In genomic region chr22:17171016-17171312, GRCh38 we compare ENCODE assay signal across 8 cellular contexts. TPM values are rescaled to one million over a fixed set of nuclear protein-coding genes. Genes with fewer than 3 reads are reported as not detected.
DNase-seq lines count a peak whose midpoint lies in the region; ATAC-seq and TF ChIP-seq lines count a peak whose summit lies in the region.

No MANE protein-coding gene starts in this region.

- no peaks in the 10 kb centered on the region for H3K79me1 ChIP-seq in IMR-90 (ENCODE audit: low read depth in 1 of 2, low read length in 2 of 2)

- H3K27ac ChIP-seq in AG04450 (ENCODE audit: low read depth, low read length) (peak overlapping the region; percentile 81), IMR-90 (ENCODE audit: insufficient read depth, low read length) (peak overlapping the region; percentile 83)

- dilution Hi-C loops in IMR-90 (cut with HindIII; ENCODE audit: low sequenced_read_pairs, unreplicated experiment): no loop called here

- in situ Hi-C loops in IMR-90 (cut with MboI; ENCODE audit: low sequenced_read_pairs): loop anchor here (10.0 kb wide), 1 partner anchor 96 kb away; no protein-coding TSS in a partner anchor

- H3K9me3 ChIP-seq in AG04450 (ENCODE audit: control insufficient read depth, insufficient read depth, low read length) (no peaks in the 10 kb centered on the region; the same call in 1 of the 2 replicates), IMR-90 (ENCODE audit: control insufficient read depth, insufficient read depth, low read length) (no peaks in the 10 kb centered on the region), mucosa of descending colon (no peaks in the 10 kb centered on the region)

- no peaks in the 10 kb centered on the region; the same call in 1 of the 2 replicates for H3K9me1 ChIP-seq in IMR-90 (ENCODE audit: insufficient read depth, low read length)

- H4K91ac ChIP-seq in IMR-90 (ENCODE audit: insufficient read depth, low read depth, low read length): no peak overlapping the region

- no peak for DNase-seq in AG04450 (ENCODE audit: low read depth, low spot score)
- no peak for DNase-seq in IMR-90
- no peak for DNase-seq in cardiac fibroblast (ENCODE audit: low read depth in 2 of 2)
- DNase-seq in mucosa of descending colon: no peak
- DNase-seq in iPS-NIHi11 (ENCODE audit: low spot score): no peak
- no peak for DNase-seq in cerebellar cortex (ENCODE audit: low spot score)
- no peak for DNase-seq in SW480 (ENCODE audit: low spot score)

- H4K20me1 ChIP-seq in IMR-90 (ENCODE audit: insufficient read depth, low read length): no peaks in the 10 kb centered on the region

- H2AFZ ChIP-seq in IMR-90 (replicated peaks; ENCODE audit: low read length, poor library complexity): peak overlapping the region; percentile 100

- no TSS peak for BruUV-seq in IMR-90 (replicated peaks; lab: Mats Ljungman, UMichigan)

- no peak overlapping the region for H2AK5ac ChIP-seq in IMR-90 (ENCODE audit: low read depth, low read length)

- H2BK15ac ChIP-seq in IMR-90 (ENCODE audit: low read depth, low read length): no peak overlapping the region

- CTCF ChIA-PET in AG04450 (lab: Charles Lee): interaction anchor here (0.6 to 8.2 kb wide), 42 partner anchors 11 to 430 kb away, joined by 3 to 228 read pairs (median 10); partner anchors contain the start of genes HDHD5 and IL17RA
- CTCF ChIA-PET in IMR-90 (lab: Yijun Ruan, JAX): interaction anchor here (0.6 to 2.6 kb wide), 17 partner anchors 9 to 387 kb away, joined by 3 to 24 read pairs (median 6); partner anchors contain the start of gene HDHD5

- H2BK20ac ChIP-seq in IMR-90 (ENCODE audit: low read depth, low read length): no peak overlapping the region

- H4K8ac ChIP-seq in IMR-90 (ENCODE audit: low read depth in 2 of 2, low read length in 2 of 2): peak overlapping the region; percentile 49 to 67; a peak in 3 of 4 replicates

- ATAC-seq in IMR-90 (ENCODE audit: low read depth) (no peak), mucosa of descending colon (peak; percentile 80), HG03045 (IDR thresholded peaks at IDR 0.05; ENCODE audit: unreplicated experiment) (no peak)

- POLR2A ChIA-PET in AG04450 (lab: Yijun Ruan, JAX) (interaction anchor here (0.6 to 1.4 kb wide), 2 partner anchors 329 to 331 kb away, joined by 3 to 7 read pairs; no protein-coding TSS in a partner anchor), IMR-90 (lab: Charles Lee; ENCODE audit: unreplicated experiment) (no interaction called here)

- H3K23ac ChIP-seq in IMR-90 (ENCODE audit: low read depth, low read length): no peak overlapping the region

- H2BK120ac ChIP-seq in IMR-90 (ENCODE audit: low read depth, low read length): no peak overlapping the region

- no peak for TF ChIP-seq POLR2A in IMR-90 (IDR thresholded peaks at IDR 0.05; ENCODE audit: low read depth, low read length)

- TF ChIP-seq CTCF in AG04450 (IDR thresholded peaks at IDR 0.05; ENCODE audit: low read depth, low read length) (no peak), IMR-90 (conservative IDR thresholded peaks at IDR 0.05; ENCODE audit: low read depth, low read length) (peak; percentile 20; the same call in 1 of the 2 replicates), cardiac fibroblast (IDR thresholded peaks at IDR 0.05; ENCODE audit: low read depth, low read length) (peak; percentile 44), mucosa of descending colon (IDR thresholded peaks at IDR 0.05) (no peak)

- H3K4ac ChIP-seq in IMR-90 (ENCODE audit: low read depth, low read length): peak overlapping the region; percentile 95; the same call in 1 of the 2 replicates

- WGBS in IMR-90 (ENCODE audit: extremely low coverage in 2 of 2, insufficient read length in 1 of 2), 2 experiments: no CpG with 5 or more reads among the region's 6 CpGs

- H3K56ac ChIP-seq in IMR-90 (ENCODE audit: extremely low read depth, insufficient read depth, low read length): peak overlapping the region; percentile 75; the same call in 1 of the 2 replicates

- H3K27me3 ChIP-seq in AG04450 (ENCODE audit: control insufficient read depth, insufficient read depth, low read length) (no peaks in the 10 kb centered on the region), IMR-90 (ENCODE audit: control insufficient read depth, insufficient read depth, low read length) (peaks cover 2% of the 10 kb centered on the region; the same call in 1 of the 2 replicates)

- peak overlapping the region; percentile 79 for H3K4me2 ChIP-seq in IMR-90 (ENCODE audit: low read depth, low read length)

- no peak; the same call in 1 of the 2 replicates for TF ChIP-seq RAD21 in IMR-90 (IDR thresholded peaks at IDR 0.05; ENCODE audit: low read length)

- no peak overlapping the region for H3K18ac ChIP-seq in IMR-90 (ENCODE audit: low read depth, low read length)

- no peak overlapping the region for H2AK9ac ChIP-seq in IMR-90 (replicated peaks; ENCODE audit: low read depth, low read length, poor library complexity)

- H3K4me3 ChIP-seq in AG04450 (ENCODE audit: low read depth, low read length) (peak overlapping the region; percentile 72), IMR-90 (ENCODE audit: insufficient read depth, low read depth, low read length) (peak overlapping the region; percentile 74), cardiac fibroblast (replicated peaks in 1 of 2; ENCODE audit: low read depth in 2 of 2, low read length in 2 of 2) (peak overlapping the region; percentile 62 to 63), mucosa of descending colon (peak overlapping the region; percentile 51)

- intact Hi-C loops in IMR-90 (cut with micrococcal nuclease): loop anchor here (1.0 kb wide), 3 partner anchors 12 to 330 kb away; partner anchors contain the start of gene HDHD5
- intact Hi-C loops in mucosa of descending colon (cut with DNase I, micrococcal nuclease): no loop called here

- H2BK5ac ChIP-seq in IMR-90 (ENCODE audit: low read depth, low read length, poor library complexity, severe bottlenecking): peak overlapping the region; percentile 72

- H3K36me3 ChIP-seq in IMR-90 (ENCODE audit: control insufficient read depth, insufficient read depth, low read length) (no peaks in the 10 kb centered on the region), mucosa of descending colon (ENCODE audit: low read depth) (no peaks in the 10 kb centered on the region)

- H3K9ac ChIP-seq in IMR-90 (ENCODE audit: low read depth, low read length): peak overlapping the region; percentile 60

- H3K14ac ChIP-seq in IMR-90 (replicated peaks; ENCODE audit: low read depth, low read length): no peak overlapping the region; the same call in 1 of the 2 replicates

- H4K5ac ChIP-seq in IMR-90 (ENCODE audit: low read depth, low read length): no peak overlapping the region

- H3K4me1 ChIP-seq in IMR-90 (ENCODE audit: control insufficient read depth, insufficient read depth, low read length) (no peaks in the 10 kb centered on the region), mucosa of descending colon (ENCODE audit: low read depth) (no peaks in the 10 kb centered on the region)

TF ChIP-seq in IMR-90, 13 proteins besides CTCF, POLR2A, EP300 and RAD21:
- TF ChIP-seq MAFK (IDR thresholded peaks at IDR 0.05; ENCODE audit: low read depth, low read length): no peak

RNA-seq across cellular contexts. Expression of gene HDHD5, which starts 11.9 kb away (rescaled TPM):
- polyA plus RNA-seq in AG04450 (2011; rRNA removed): 14.4 and 17.0 TPM in 2 replicates
- polyA minus RNA-seq in AG04450 (2011; rRNA and poly(A)+ RNA removed): 11.1 and 14.9 TPM in 2 replicates
- total RNA-seq in IMR-90 (2012; rRNA removed): 31.4 and 31.9 TPM in 2 replicates
- polyA plus RNA-seq in IMR-90 (2012; rRNA removed): 33.5 and 37.5 TPM in 2 replicates
- 44.9 and 60.5 TPM in 2 replicates for polyA plus RNA-seq in IMR-90 (2012; cell fraction: cytosol; rRNA removed)
- 46.5 and 79.9 TPM in 2 replicates for polyA plus RNA-seq in IMR-90 (2012; cell fraction: nucleus; rRNA removed; ENCODE audit: low replicate concordance)
- 10 to 100 TPM; 31.0 to 36.1 (median 32.6) TPM for total RNA-seq in mucosa of descending colon

RNA-seq across cellular contexts. Expression of gene ADA2, which starts 48.3 kb away (rescaled TPM):
- 1.2 and 1.3 TPM in 2 replicates for polyA plus RNA-seq in AG04450 (2011; rRNA removed)
- polyA minus RNA-seq in AG04450 (2011; rRNA and poly(A)+ RNA removed): 0.70 and 1.3 TPM in 2 replicates
- under 0.01 TPM in 1 of 2 replicates, not detected in the other for total RNA-seq in IMR-90 (2012; rRNA removed)
- 0.14 and 0.16 TPM in 2 replicates for polyA plus RNA-seq in IMR-90 (2012; rRNA removed)
- polyA plus RNA-seq in IMR-90 (2012; cell fraction: cytosol; rRNA removed): 0.25 and 0.29 TPM in 2 replicates
- polyA plus RNA-seq in IMR-90 (2012; cell fraction: nucleus; rRNA removed; ENCODE audit: low replicate concordance): 0.34 and 0.36 TPM in 2 replicates
- 10 to 100 TPM; 10.7 to 18.0 (median 11.7) TPM for total RNA-seq in mucosa of descending colon

RNA-seq across cellular contexts. Expression of gene TMEM121B, which starts 49.8 kb away (rescaled TPM):
- polyA plus RNA-seq in AG04450 (2011; rRNA removed): 0.05 and 0.06 TPM in 2 replicates
- 0.05 and 0.13 TPM in 2 replicates for polyA minus RNA-seq in AG04450 (2011; rRNA and poly(A)+ RNA removed)
- under 0.01 TPM in 2 replicates for total RNA-seq in IMR-90 (2012; rRNA removed)
- 0.22 and 0.29 TPM in 2 replicates for polyA plus RNA-seq in IMR-90 (2012; rRNA removed)
- 0.11 and 0.13 TPM in 2 replicates for polyA plus RNA-seq in IMR-90 (2012; cell fraction: cytosol; rRNA removed)
- polyA plus RNA-seq in IMR-90 (2012; cell fraction: nucleus; rRNA removed; ENCODE audit: low replicate concordance): 0.22 and 0.25 TPM in 2 replicates
- total RNA-seq in mucosa of descending colon: under 1 TPM; 0.09 to 0.58 (median 0.54) TPM

Comparison
In these comparisons a context has a peak if more than half of its experiments do, and no peak if none do; other contexts are left out.
1. CTCF ChIP-seq: peak in IMR-90 (single experiment) and cardiac fibroblast (single experiment); none in AG04450 (single experiment) and mucosa of descending colon (single experiment).
2. RNA of gene ADA2, which starts 48.3 kb away (total RNA-seq): 10.7 to 18.0 TPM in mucosa of descending colon; under 0.01 TPM in IMR-90; every median in the first group is over 10 times any median in the second.
3. Peak in every context shown above with its lines, with median percentiles within 50 percentile points of each other: H3K4me3 ChIP-seq.